In genomic region chr14:20494935-20495766, GRCh38 we compare ENCODE assay signal across 10 cellular contexts. TPM values are rescaled to one million over a fixed set of nuclear protein-coding genes. Genes with fewer than 3 reads are reported as not detected.
A peak's percentile ranks its signal among the peaks of the same experiment; 100 is the strongest.
DNase-seq lines count a peak whose midpoint lies in the region; ATAC-seq and TF ChIP-seq lines count a peak whose summit lies in the region.
"Had no signal": no experiment of that assay in that cellular context is flagged by ENCODE, and none has a peak within 500 bp of the region (broad histone marks: within the 10 kb centered on the region; RNA-seq: fewer than 3 reads in every experiment).

No MANE protein-coding gene starts in this region.

- POLR2A ChIA-PET in PC-9 (lab: Charles Lee; ENCODE audit: unreplicated experiment), result interaction anchor here (0.6 kb wide), 1 partner anchor 673 kb away, joined by 5 read pairs; no protein-coding TSS in a partner anchor

- no peaks in the 10 kb centered on the region for H3K9me2 ChIP-seq in PC-9 (ENCODE audit: insufficient read depth)

- peaks cover 25% of the 10 kb centered on the region for H3K4me1 ChIP-seq in PC-9 (replicated peaks; ENCODE audit: insufficient read depth)
- H3K4me1 ChIP-seq in esophagus squamous epithelium, result peaks cover 8 to 67% (median 9%) of the 10 kb centered on the region in 3 donors
- no peaks in the 10 kb centered on the region for H3K4me1 ChIP-seq in upper lobe of right lung

- no peaks in the 10 kb centered on the region for H4K20me1 ChIP-seq in PC-9 (ENCODE audit: insufficient read depth)

- H3K4me2 ChIP-seq in PC-9, result peak overlapping the region; percentile 23

- WGBS in esophagus squamous epithelium, 2 donors, result 51 to 57% methylated on average over 7 to 8 of the region's 8 CpGs

- H3K9me3 ChIP-seq in PC-9 (ENCODE audit: insufficient read depth, low read depth) (no peaks in the 10 kb centered on the region), esophagus squamous epithelium (no peaks in the 10 kb centered on the region), upper lobe of right lung (no peaks in the 10 kb centered on the region)

- peak; percentile 35 for ATAC-seq in upper lobe of right lung
- ATAC-seq in GM21423 (IDR thresholded peaks at IDR 0.05; ENCODE audit: unreplicated experiment), result no peak
- no peak for ATAC-seq in effector memory CD8-positive, alpha-beta T cell (replicated peaks)
- no peak for ATAC-seq in HG02885 (IDR thresholded peaks at IDR 0.05; ENCODE audit: poor library complexity, unreplicated experiment)
- ATAC-seq: T-helper 17 cell had no signal

- peak overlapping the region; percentile 23 for H3K27ac Mint-ChIP-seq in activated naive CD4-positive, alpha-beta T cell treated with anti-CD3 and anti-CD28 coated beads, Interleukin-2, amount 50 U/mL, for 24 hours
- H3K27ac Mint-ChIP-seq in effector memory CD8-positive, alpha-beta T cell, result peak overlapping the region in 1 of 2 donors; percentile 15
- H3K27ac Mint-ChIP-seq: T-helper 17 cell had no signal

- no TSS peak for BruUV-seq in PC-9 (replicated peaks; lab: Mats Ljungman, UMichigan)

- H3K4me3 ChIP-seq in PC-9 (no peak overlapping the region), esophagus squamous epithelium (no peak overlapping the region), upper lobe of right lung (no peak overlapping the region)

- peaks cover 16% of the 10 kb centered on the region; the same call in 1 of the 2 replicates for H3F3A ChIP-seq in PC-9 (ENCODE audit: insufficient read depth, low read depth)

- CTCF ChIA-PET in PC-9 (lab: Charles Lee), result no interaction called here

- H3K27ac ChIP-seq in PC-9, result peak overlapping the region; percentile 53
- peak overlapping the region; percentile 70 to 85 (median 78) for H3K27ac ChIP-seq in esophagus squamous epithelium
- H3K27ac ChIP-seq in upper lobe of right lung, result no peak overlapping the region

- no peaks in the 10 kb centered on the region for H3K27me3 ChIP-seq in PC-9 (ENCODE audit: insufficient read depth, low read depth)
- no peaks in the 10 kb centered on the region for H3K27me3 ChIP-seq in esophagus squamous epithelium
- no peaks in the 10 kb centered on the region for H3K27me3 ChIP-seq in upper lobe of right lung

- no peak for DNase-seq in activated naive CD4-positive, alpha-beta T cell (lab: John Stamatoyannopoulos, UW)
- DNase-seq in PC-9 (peak; percentile 23 to 63), esophagus squamous epithelium (lab: John Stamatoyannopoulos, UW) (no peak), upper lobe of right lung (no peak)
- DNase-seq in effector memory CD8-positive, alpha-beta T cell, result no peak
- DNase-seq: NCI-H774, T-helper 17 cell had no signal

- no peak overlapping the region for H2AFZ ChIP-seq in PC-9

- H3K36me3 ChIP-seq in PC-9 (ENCODE audit: low read depth) (no peaks in the 10 kb centered on the region), esophagus squamous epithelium (no peaks in the 10 kb centered on the region), upper lobe of right lung (no peaks in the 10 kb centered on the region)

- H3K9me3 Mint-ChIP-seq in activated naive CD4-positive, alpha-beta T cell treated with anti-CD3 and anti-CD28 coated beads, Interleukin-2, amount 50 U/mL, for 24 hours, result no peaks in the 10 kb centered on the region
- H3K9me3 Mint-ChIP-seq in effector memory CD8-positive, alpha-beta T cell, result no peaks in the 10 kb centered on the region

- H3K4me3 Mint-ChIP-seq in activated naive CD4-positive, alpha-beta T cell treated with anti-CD3 and anti-CD28 coated beads, Interleukin-2, amount 50 U/mL, for 24 hours, result no peak overlapping the region
- no peak overlapping the region for H3K4me3 Mint-ChIP-seq in effector memory CD8-positive, alpha-beta T cell
- H3K4me3 Mint-ChIP-seq: T-helper 17 cell had no signal

- no peak for TF ChIP-seq CTCF in PC-9 (conservative IDR thresholded peaks at IDR 0.05)
- no peak for TF ChIP-seq CTCF in esophagus squamous epithelium (IDR thresholded peaks at IDR 0.05)
- no peak for TF ChIP-seq CTCF in upper lobe of right lung (IDR thresholded peaks at IDR 0.05)

- no peaks in the 10 kb centered on the region for H3K79me2 ChIP-seq in PC-9 (ENCODE audit: low read depth)

- H3K4me1 Mint-ChIP-seq in activated naive CD4-positive, alpha-beta T cell treated with anti-CD3 and anti-CD28 coated beads, Interleukin-2, amount 50 U/mL, for 24 hours, result peaks cover 45% of the 10 kb centered on the region
- peaks cover 20 to 23% of the 10 kb centered on the region in 2 donors for H3K4me1 Mint-ChIP-seq in effector memory CD8-positive, alpha-beta T cell (ENCODE audit: low read depth in 2 of 2)

- intact Hi-C loops in PC-9 (cut with micrococcal nuclease; ENCODE audit: unreplicated experiment), result no loop called here
- intact Hi-C loops in esophagus squamous epithelium (cut with DNase I), result no loop called here
- intact Hi-C loops in upper lobe of right lung (cut with DNase I), result no loop called here

- H3K27me3 Mint-ChIP-seq in activated naive CD4-positive, alpha-beta T cell treated with anti-CD3 and anti-CD28 coated beads, Interleukin-2, amount 50 U/mL, for 24 hours, result no peaks in the 10 kb centered on the region
- H3K27me3 Mint-ChIP-seq in effector memory CD8-positive, alpha-beta T cell, result no peaks in the 10 kb centered on the region
- H3K27me3 Mint-ChIP-seq: T-helper 17 cell had no signal

- H3K36me3 Mint-ChIP-seq in activated naive CD4-positive, alpha-beta T cell treated with anti-CD3 and anti-CD28 coated beads, Interleukin-2, amount 50 U/mL, for 24 hours, result no peaks in the 10 kb centered on the region
- H3K36me3 Mint-ChIP-seq in effector memory CD8-positive, alpha-beta T cell (ENCODE audit: insufficient read depth), result no peaks in the 10 kb centered on the region

- TF ChIP-seq POLR2A in esophagus squamous epithelium (IDR thresholded peaks at IDR 0.05), result no peak

RNA-seq across cellular contexts. Expression of gene RNASE10, which starts 10.2 kb away (rescaled TPM):
- total RNA-seq in PC-9 (2021), result 0.68 TPM in 1 of 2 replicates, not detected in the other
- total RNA-seq in esophagus squamous epithelium, result not detected
- total RNA-seq in upper lobe of right lung, result 0.58 TPM

RNA-seq across cellular contexts. Expression of gene PNP, which starts 25.9 kb away (rescaled TPM):
- 23.5 and 26.9 TPM in 2 replicates for total RNA-seq in PC-9 (2021)
- 100 to 1,000 TPM in 2 of 4 donors, 10 to 100 TPM in 2; 84.4 to 155 (median 104) TPM for total RNA-seq in esophagus squamous epithelium
- total RNA-seq in upper lobe of right lung, result 32.8 TPM

RNA-seq across cellular contexts. Expression of gene PIP4P1, which starts 33.9 kb away (rescaled TPM):
- total RNA-seq in PC-9 (2021), result 20.1 and 22.2 TPM in 2 replicates
- total RNA-seq in esophagus squamous epithelium, result 10 to 100 TPM; 15.8 to 25.7 (median 19.1) TPM
- total RNA-seq in upper lobe of right lung, result 40.2 TPM

RNA-seq across cellular contexts. Expression of gene APEX1, which starts 40.1 kb away (rescaled TPM):
- total RNA-seq in PC-9 (2021), result 107 and 113 TPM in 2 replicates
- 100 to 1,000 TPM in 3 of 4 donors, 10 to 100 TPM in 1; 75.7 to 132 (median 115) TPM for total RNA-seq in esophagus squamous epithelium
- total RNA-seq in upper lobe of right lung, result 101 TPM

RNA-seq across cellular contexts. Expression of gene OSGEP, which starts 40.5 kb away (rescaled TPM):
- total RNA-seq in PC-9 (2021) (17.2 and 20.6 TPM in 2 replicates), esophagus squamous epithelium (10 to 100 TPM; 22.3 to 41.6 (median 26.6) TPM), upper lobe of right lung (33.8 TPM)

Comparison
In these comparisons a context has a peak if more than half of its experiments do, and no peak if none do; other contexts are left out.
1. DNase-seq: peak in PC-9 (2 of 2); none in activated naive CD4-positive, alpha-beta T cell (0 of 4), esophagus squamous epithelium (single experiment), upper lobe of right lung (single experiment) and effector memory CD8-positive, alpha-beta T cell (0 of 3).